Comparison of ENCODE assay signal across 8 cellular contexts in genomic region chr9:115209601-115210306, GRCh38.
A peak's percentile ranks its signal among the peaks of the same experiment; 100 is the strongest.
DNase-seq lines count a peak whose midpoint lies in the region; ATAC-seq, FAIRE-seq and TF ChIP-seq lines count a peak whose summit lies in the region.

No MANE protein-coding gene starts in this region.

- H3K9me3 Mint-ChIP-seq in activated CD8-positive, alpha-beta T cell treated with anti-CD3 and anti-CD28 coated beads for 36 hours, result no peaks in the 10 kb centered on the region
- H3K9me3 Mint-ChIP-seq in activated CD8-positive, alpha-beta T cell treated with anti-CD3 and anti-CD28 coated beads, Interleukin-2, amount 10 ng/mL, durations not matched to agents 7 days and 5 days (ENCODE audit: insufficient read depth), result no peaks in the 10 kb centered on the region

- H3K4me3 ChIP-seq in small intestine (ENCODE audit: low read depth in 1 of 2, low read length in 2 of 2), result no peak overlapping the region

- intact Hi-C loops in activated CD8-positive, alpha-beta T cell treated with anti-CD3 and anti-CD28 coated beads for 36 hours (cut with micrococcal nuclease), result no loop called here

- H3K27ac Mint-ChIP-seq in activated CD8-positive, alpha-beta T cell treated with anti-CD3 and anti-CD28 coated beads for 36 hours, result no peak overlapping the region
- H3K27ac Mint-ChIP-seq in activated CD8-positive, alpha-beta T cell treated with anti-CD3 and anti-CD28 coated beads, Interleukin-2, amount 10 ng/mL, durations not matched to agents 7 days and 5 days, result no peak overlapping the region

- no peak overlapping the region for H3K4me3 Mint-ChIP-seq in activated CD8-positive, alpha-beta T cell treated with anti-CD3 and anti-CD28 coated beads for 36 hours
- no peak overlapping the region for H3K4me3 Mint-ChIP-seq in activated CD8-positive, alpha-beta T cell treated with anti-CD3 and anti-CD28 coated beads, Interleukin-2, amount 10 ng/mL, durations not matched to agents 7 days and 5 days

- H3K27ac ChIP-seq in RWPE1 (no peak overlapping the region), small intestine (ENCODE audit: low read depth in 1 of 2, low read length in 1 of 2) (no peak overlapping the region)

- CTCF ChIA-PET in activated CD8-positive, alpha-beta T cell treated with anti-CD3 and anti-CD28 coated beads for 36 hours (lab: Charles Lee), result no interaction called here
- CTCF ChIA-PET in activated CD8-positive, alpha-beta T cell treated with anti-CD3 and anti-CD28 coated beads, Interleukin-2, amount 10 ng/mL, durations not matched to agents 7 days and 5 days (lab: Charles Lee), result interaction anchor here (1.6 kb wide), 1 partner anchor 10 kb away, joined by 3 read pairs; no protein-coding TSS in a partner anchor
- CTCF ChIA-PET in RWPE1 (lab: Yijun Ruan, JAX), result interaction anchor here (0.6 kb wide), 1 partner anchor 675 kb away, joined by 3 read pairs; no protein-coding TSS in a partner anchor

- peaks cover 13% of the 10 kb centered on the region for H3K4me1 Mint-ChIP-seq in activated CD8-positive, alpha-beta T cell treated with anti-CD3 and anti-CD28 coated beads for 36 hours (ENCODE audit: low read depth)
- H3K4me1 Mint-ChIP-seq in activated CD8-positive, alpha-beta T cell treated with anti-CD3 and anti-CD28 coated beads, Interleukin-2, amount 10 ng/mL, durations not matched to agents 7 days and 5 days (ENCODE audit: low read depth), result peaks cover 6% of the 10 kb centered on the region

- POLR2A ChIA-PET in activated CD8-positive, alpha-beta T cell treated with anti-CD3 and anti-CD28 coated beads for 36 hours (lab: Charles Lee), result no interaction called here
- POLR2A ChIA-PET in activated CD8-positive, alpha-beta T cell treated with anti-CD3 and anti-CD28 coated beads, Interleukin-2, amount 10 ng/mL, durations not matched to agents 7 days and 5 days (lab: Charles Lee), result no interaction called here
- POLR2A ChIA-PET in RWPE1 (lab: Yijun Ruan, JAX; ENCODE audit: low non-redundant PET), result no interaction called here

- WGBS in small intestine, 3 donors, result 16 to 49% (median 26%) methylated on average over 2 of the region's 2 CpGs

- no peaks in the 10 kb centered on the region for H3K9me3 ChIP-seq in small intestine (ENCODE audit: control insufficient read depth, low read depth)

- no peaks in the 10 kb centered on the region for H3K36me3 Mint-ChIP-seq in activated CD8-positive, alpha-beta T cell treated with anti-CD3 and anti-CD28 coated beads for 36 hours (ENCODE audit: low read depth)
- H3K36me3 Mint-ChIP-seq in activated CD8-positive, alpha-beta T cell treated with anti-CD3 and anti-CD28 coated beads, Interleukin-2, amount 10 ng/mL, durations not matched to agents 7 days and 5 days (ENCODE audit: low read depth), result no peaks in the 10 kb centered on the region

- peak; percentile 15 for DNase-seq in activated CD8-positive, alpha-beta T cell treated with anti-CD3 and anti-CD28 coated beads for 36 hours
- DNase-seq in activated CD8-positive, alpha-beta T cell treated with anti-CD3 and anti-CD28 coated beads, Interleukin-2, amount 10 ng/mL, durations not matched to agents 7 days and 5 days, result no peak
- peak; percentile 77 for DNase-seq in RWPE1 (ENCODE audit: low spot score)
- DNase-seq in small intestine, result peak; percentile 42
- DNase-seq in NK-92 treated with Interleukin-12 subunit alpha and Interleukin-12 subunit beta, amount 100 ng/mL, for 24 hours (lab: John Stamatoyannopoulos, UW), result no peak
- no peak for DNase-seq in 8988T
- DNase-seq in NCI-H2171 treated with DMSO at 0.1 percent for 48 hours (lab: John Stamatoyannopoulos, UW), result no peak

- peaks cover 29% of the 10 kb centered on the region for H3K27me3 Mint-ChIP-seq in activated CD8-positive, alpha-beta T cell treated with anti-CD3 and anti-CD28 coated beads for 36 hours
- peaks cover 11% of the 10 kb centered on the region for H3K27me3 Mint-ChIP-seq in activated CD8-positive, alpha-beta T cell treated with anti-CD3 and anti-CD28 coated beads, Interleukin-2, amount 10 ng/mL, durations not matched to agents 7 days and 5 days (ENCODE audit: low read depth)

- no peaks in the 10 kb centered on the region for H3K4me1 ChIP-seq in small intestine (ENCODE audit: control insufficient read depth in 2 of 2, insufficient read depth in 1 of 2, low read depth in 1 of 2, low read length in 1 of 2)

- TF ChIP-seq CTCF in activated CD8-positive, alpha-beta T cell treated with anti-CD3 and anti-CD28 coated beads for 36 hours (IDR thresholded peaks at IDR 0.05), result no peak
- TF ChIP-seq CTCF in RWPE1 (conservative IDR thresholded peaks at IDR 0.05; ENCODE audit: low read depth), result no peak

- FAIRE-seq in small intestine (lab: Jason Lieb, UNC), result no peak

- no peaks in the 10 kb centered on the region for H3K36me3 ChIP-seq in small intestine (ENCODE audit: control insufficient read depth in 2 of 2, insufficient read depth in 2 of 2, low read length in 2 of 2)

- H3K27me3 ChIP-seq in small intestine (ENCODE audit: control insufficient read depth in 2 of 2, insufficient read depth in 2 of 2, low read length in 2 of 2), result no peaks in the 10 kb centered on the region

- ATAC-seq in activated CD8-positive, alpha-beta T cell treated with anti-CD3 and anti-CD28 coated beads for 36 hours, result peak; percentile 78
- ATAC-seq in activated CD8-positive, alpha-beta T cell treated with anti-CD3 and anti-CD28 coated beads, Interleukin-2, amount 10 ng/mL, durations not matched to agents 7 days and 5 days, result no peak
- ATAC-seq in HG02759 (IDR thresholded peaks at IDR 0.05; ENCODE audit: unreplicated experiment), result peak; percentile 61

Comparison
In these comparisons a context has a peak if more than half of its experiments do, and no peak if none do; other contexts are left out.
1. DNase-seq: peak in activated CD8-positive, alpha-beta T cell treated with anti-CD3 and anti-CD28 coated beads for 36 hours (single experiment), RWPE1 (single experiment) and small intestine (single experiment); none in activated CD8-positive, alpha-beta T cell treated with anti-CD3 and anti-CD28 coated beads, Interleukin-2, amount 10 ng/mL, durations not matched to agents 7 days and 5 days (single experiment), NK-92 treated with Interleukin-12 subunit alpha and Interleukin-12 subunit beta, amount 100 ng/mL, for 24 hours (single experiment), 8988T (single experiment) and NCI-H2171 treated with DMSO at 0.1 percent for 48 hours (single experiment).